Comparison of ENCODE assay signal across 8 cellular contexts in genomic region chr11:2196970-2197770, GRCh38. TPM values are rescaled to one million over a fixed set of nuclear protein-coding genes. Genes with fewer than 3 reads are reported as not detected.
DNase-seq lines count a peak whose midpoint lies in the region; ATAC-seq and TF ChIP-seq lines count a peak whose summit lies in the region.

No MANE protein-coding gene starts in this region.

- peak overlapping the region; percentile 53 for H4K91ac ChIP-seq in neuronal stem cell (ENCODE audit: low read depth, low read length, poor library complexity)

- peaks cover 6% of the 10 kb centered on the region for H3K9me3 Mint-ChIP-seq in Calu3 (ENCODE audit: low read depth, unreplicated experiment)
- H3K9me3 Mint-ChIP-seq in activated T-cell treated with anti-CD3 and anti-CD28 coated beads, Interleukin-2, amount 50 U/mL, for 72 hours: peaks cover 1 to 2% of the 10 kb centered on the region in 2 donors

- H3K9me3 ChIP-seq in PC-9 (ENCODE audit: insufficient read depth, low read depth) (no peaks in the 10 kb centered on the region), neuronal stem cell (replicated peaks in 1 of 2; ENCODE audit: control insufficient read depth in 2 of 2, insufficient read depth in 1 of 2, low read depth in 1 of 2, low read length in 2 of 2) (no peaks in the 10 kb centered on the region)

- no peaks in the 10 kb centered on the region for H3K79me2 ChIP-seq in PC-9 (ENCODE audit: low read depth)

- H4K8ac ChIP-seq in neuronal stem cell (ENCODE audit: low read depth, low read length): peak overlapping the region; percentile 43

- H2BK15ac ChIP-seq in neuronal stem cell (ENCODE audit: low read length): peak overlapping the region; percentile 100

- H3K4me3 ChIP-seq in PC-9 (no peak overlapping the region), fibroblast of mammary gland (ENCODE audit: control insufficient read depth, low read depth, low read length) (no peak overlapping the region), neuronal stem cell (ENCODE audit: low read length in 2 of 2) (no peak overlapping the region)

- H3K18ac ChIP-seq in neuronal stem cell (ENCODE audit: low read length): peak overlapping the region; percentile 95

- peak overlapping the region; percentile 90 for H2BK5ac ChIP-seq in neuronal stem cell (ENCODE audit: low read length)

- BruUV-seq in Calu3 (replicated peaks; lab: Mats Ljungman, UMichigan) (no TSS peak), PC-9 (replicated peaks; lab: Mats Ljungman, UMichigan) (no TSS peak)

- no peaks in the 10 kb centered on the region for H3K9me2 ChIP-seq in PC-9 (ENCODE audit: insufficient read depth)

- POLR2A ChIA-PET in PC-9 (lab: Charles Lee; ENCODE audit: unreplicated experiment): no interaction called here

- H3F3A ChIP-seq in PC-9 (ENCODE audit: insufficient read depth, low read depth): no peaks in the 10 kb centered on the region

- intact Hi-C loops in Calu3 (cut with micrococcal nuclease; ENCODE audit: unreplicated experiment): loop anchor here (1.0 to 5.0 kb wide), 2 partner anchors 102 to 225 kb away; no protein-coding TSS in a partner anchor
- intact Hi-C loops in PC-9 (cut with micrococcal nuclease; ENCODE audit: unreplicated experiment): loop anchor here (1.0 to 5.0 kb wide), 3 partner anchors 102 to 222 kb away; partner anchors contain the start of gene TSSC4

- H3K36me3 ChIP-seq in PC-9 (ENCODE audit: low read depth): no peaks in the 10 kb centered on the region
- H3K36me3 ChIP-seq in neuronal stem cell (replicated peaks in 1 of 2; ENCODE audit: control insufficient read depth in 2 of 2, insufficient read depth in 2 of 2, low read length in 2 of 2): no peaks in the 10 kb centered on the region

- WGBS in neuronal stem cell (ENCODE audit: extremely low coverage in 2 of 2, insufficient read length in 2 of 2, insufficient replicate concordance in 1 of 2), 2 donors: no CpG with 5 or more reads among the region's 23 CpGs

- TF ChIP-seq CTCF in Calu3 (IDR thresholded peaks at IDR 0.05; ENCODE audit: unreplicated experiment) (peak; percentile 89), PC-9 (conservative IDR thresholded peaks at IDR 0.05) (peak; percentile 88), fibroblast of mammary gland (conservative IDR thresholded peaks at IDR 0.05; ENCODE audit: control insufficient read depth, insufficient read depth, low read depth, low read length) (peak; percentile 65)

- H3K23ac ChIP-seq in neuronal stem cell (ENCODE audit: low read depth, low read length, poor library complexity): peak overlapping the region; percentile 73

- no peak overlapping the region for H3K4me3 Mint-ChIP-seq in Calu3 (ENCODE audit: low read depth, unreplicated experiment)
- H3K4me3 Mint-ChIP-seq in activated T-cell treated with anti-CD3 and anti-CD28 coated beads, Interleukin-2, amount 50 U/mL, for 72 hours: no peak overlapping the region

- no peak overlapping the region for H3K4ac ChIP-seq in neuronal stem cell (ENCODE audit: low read length)

- H3K4me1 ChIP-seq in PC-9 (replicated peaks; ENCODE audit: insufficient read depth) (peaks cover 7% of the 10 kb centered on the region), neuronal stem cell (ENCODE audit: control insufficient read depth in 2 of 2, insufficient read depth in 1 of 2, low read depth in 1 of 2, low read length in 2 of 2) (peaks cover 0 to 4% of the 10 kb centered on the region in 2 donors)

- peak overlapping the region; percentile 96 for H3K14ac ChIP-seq in neuronal stem cell (ENCODE audit: low read length)

- H3K9ac ChIP-seq in neuronal stem cell (ENCODE audit: low read depth, low read length, poor library complexity): no peak overlapping the region

- no peak overlapping the region for H3K27ac Mint-ChIP-seq in Calu3 (ENCODE audit: unreplicated experiment)
- no peak overlapping the region for H3K27ac Mint-ChIP-seq in activated T-cell treated with anti-CD3 and anti-CD28 coated beads, Interleukin-2, amount 50 U/mL, for 72 hours

- peaks cover 31% of the 10 kb centered on the region for H3K27me3 Mint-ChIP-seq in Calu3 (ENCODE audit: unreplicated experiment)
- peaks cover 15% of the 10 kb centered on the region for H3K27me3 Mint-ChIP-seq in activated T-cell treated with anti-CD3 and anti-CD28 coated beads, Interleukin-2, amount 50 U/mL, for 72 hours (ENCODE audit: low read depth)

- H3K27ac ChIP-seq in PC-9: no peak overlapping the region
- no peak overlapping the region for H3K27ac ChIP-seq in neuronal stem cell (replicated peaks; ENCODE audit: low read length)

- H2AFZ ChIP-seq in PC-9: no peak overlapping the region
- no peak overlapping the region for H2AFZ ChIP-seq in neuronal stem cell (ENCODE audit: low read length)

- peak overlapping the region; percentile 99 for H2BK12ac ChIP-seq in neuronal stem cell (ENCODE audit: low read length)

- H3K36me3 Mint-ChIP-seq in Calu3 (ENCODE audit: insufficient read depth, unreplicated experiment): peaks cover 4% of the 10 kb centered on the region
- no peaks in the 10 kb centered on the region for H3K36me3 Mint-ChIP-seq in activated T-cell treated with anti-CD3 and anti-CD28 coated beads, Interleukin-2, amount 50 U/mL, for 72 hours (ENCODE audit: insufficient read depth in 2 of 2)

- CTCF ChIA-PET in Calu3 (lab: Charles Lee): interaction anchor here (0.6 to 2.1 kb wide), 4 partner anchors 102 to 222 kb away, joined by 3 to 13 read pairs (median 3); partner anchors contain the start of gene TSPAN32
- CTCF ChIA-PET in PC-9 (lab: Charles Lee): no interaction called here

- peaks cover 4% of the 10 kb centered on the region for H3K79me1 ChIP-seq in neuronal stem cell (ENCODE audit: low read depth, low read length)

- ATAC-seq in activated T-cell treated with anti-CD3 and anti-CD28 coated beads, Interleukin-2, amount 50 U/mL, for 72 hours (replicated peaks in 1 of 2): peak; percentile 81 to 88
- no peak for ATAC-seq in HG02642 (IDR thresholded peaks at IDR 0.05; ENCODE audit: poor library complexity, unreplicated experiment)

- H2BK120ac ChIP-seq in neuronal stem cell (ENCODE audit: low read depth, low read length): peak overlapping the region; percentile 81

- H3K4me2 ChIP-seq in PC-9 (no peak overlapping the region), neuronal stem cell (ENCODE audit: insufficient read depth, low read length, poor library complexity, severe bottlenecking) (no peak overlapping the region)

- H4K20me1 ChIP-seq in PC-9 (ENCODE audit: insufficient read depth): no peaks in the 10 kb centered on the region

- H2AK5ac ChIP-seq in neuronal stem cell (ENCODE audit: low read depth, low read length): peak overlapping the region; percentile 97

- H3K4me1 Mint-ChIP-seq in Calu3 (ENCODE audit: low read depth, unreplicated experiment): peaks cover 10% of the 10 kb centered on the region
- H3K4me1 Mint-ChIP-seq in activated T-cell treated with anti-CD3 and anti-CD28 coated beads, Interleukin-2, amount 50 U/mL, for 72 hours (ENCODE audit: low read depth): peaks cover 11% of the 10 kb centered on the region

- H3K27me3 ChIP-seq in PC-9 (ENCODE audit: insufficient read depth, low read depth): no peaks in the 10 kb centered on the region
- H3K27me3 ChIP-seq in neuronal stem cell (ENCODE audit: control insufficient read depth in 3 of 3, insufficient read depth in 3 of 3, low read depth in 1 of 3, low read length in 3 of 3): peaks cover 0 to 4% (median 0%) of the 10 kb centered on the region in 3 experiments

- DNase-seq in Calu3 (peak; percentile 90), HuH-7.5 (ENCODE audit: low spot score) (peak; percentile 88), PC-9 (peak; percentile 40 to 72), fibroblast of mammary gland (ENCODE audit: low read depth) (peak; percentile 47), neuronal stem cell (ENCODE audit: low spot score) (peak; percentile 68), stromal cell of bone marrow (ENCODE audit: low read depth) (peak; percentile 14)
- DNase-seq in activated T-cell treated with anti-CD3 and anti-CD28 coated beads, Interleukin-2, amount 50 U/mL, for 72 hours: peak; percentile 75 to 81

RNA-seq across cellular contexts. Expression of gene TH, which starts 25.6 kb away (rescaled TPM):
- total RNA-seq in Calu3 (2022) (not detected in 2 replicates), PC-9 (2021) (2.2 and 2.5 TPM in 2 replicates)
- not detected for total RNA-seq in activated T-cell treated with anti-CD3 and anti-CD28 coated beads, Interleukin-2, amount 50 U/mL, for 72 hours
- 1.0 TPM for polyA plus RNA-seq in neuronal stem cell (2013, experiment 1 of 2)
- 0.82 TPM for polyA plus RNA-seq in neuronal stem cell (2013, experiment 2 of 2)

RNA-seq across cellular contexts. Expression of gene INS, which starts 36.2 kb away (rescaled TPM):
- total RNA-seq in Calu3 (2022) (not detected in 2 replicates), PC-9 (2021) (not detected in 2 replicates)
- total RNA-seq in activated T-cell treated with anti-CD3 and anti-CD28 coated beads, Interleukin-2, amount 50 U/mL, for 72 hours: not detected
- not detected for polyA plus RNA-seq in neuronal stem cell (2013, experiment 1 of 2)
- polyA plus RNA-seq in neuronal stem cell (2013, experiment 2 of 2): not detected

RNA-seq across cellular contexts. Expression of gene IGF2, which starts 58.0 kb away (rescaled TPM):
- 0.37 and 0.45 TPM in 2 replicates for total RNA-seq in Calu3 (2022)
- total RNA-seq in PC-9 (2021): 0.15 and 0.24 TPM in 2 replicates
- 10 to 100 TPM in 1 of 2 donors, 1 to 10 TPM in 1; 2.0 to 40.4 TPM for total RNA-seq in activated T-cell treated with anti-CD3 and anti-CD28 coated beads, Interleukin-2, amount 50 U/mL, for 72 hours
- 11.8 TPM for polyA plus RNA-seq in neuronal stem cell (2013, experiment 1 of 2)
- 11.0 TPM for polyA plus RNA-seq in neuronal stem cell (2013, experiment 2 of 2)

Comparison
In these comparisons a context has a peak if more than half of its experiments do, and no peak if none do; other contexts are left out.
1. DNase-seq: peak in every context shown above with its lines; median percentile 90 in Calu3; 88 in HuH-7.5; 78 in activated T-cell treated with anti-CD3 and anti-CD28 coated beads, Interleukin-2, amount 50 U/mL, for 72 hours; 68 in neuronal stem cell; 56 in PC-9; 47 in fibroblast of mammary gland; 14 in stromal cell of bone marrow.